25 cellular contexts compared by ENCODE assay signal in the genomic region with DNA sequence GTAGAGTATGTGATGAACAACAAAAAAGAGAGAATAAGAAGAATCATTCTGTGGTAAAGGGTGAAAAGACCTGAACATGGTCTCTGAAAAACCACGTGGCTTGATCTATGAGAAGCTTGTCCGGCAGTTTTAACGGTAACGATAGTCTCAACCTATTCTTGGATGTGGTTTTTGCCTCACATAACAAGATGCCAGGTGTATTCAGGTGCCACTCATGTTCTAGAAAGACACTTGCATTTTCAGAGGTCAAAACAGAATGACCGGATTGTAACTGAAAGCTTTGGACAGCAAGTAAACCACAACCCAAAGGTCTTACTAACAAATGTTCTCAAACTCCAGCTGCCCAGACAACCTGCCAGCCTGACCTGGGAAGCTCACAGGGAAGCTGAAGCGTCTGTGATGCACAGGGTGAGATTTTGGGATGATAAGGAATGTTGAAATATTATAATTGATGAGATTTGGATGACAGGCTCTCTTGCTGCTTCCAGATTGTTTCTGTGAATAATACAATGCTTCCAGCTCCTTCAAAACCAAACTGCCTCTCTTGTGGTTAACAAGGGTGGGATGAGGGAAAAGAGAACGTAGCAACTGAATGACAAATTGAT.
"Had no signal": no experiment of that assay in that cellular context is flagged by ENCODE, and none has a peak within 500 bp of the region (broad histone marks: within the 10 kb centered on the region; RNA-seq: fewer than 3 reads in every experiment).

No MANE protein-coding gene starts in this region.

- H3K36me3 Mint-ChIP-seq: activated naive CD4-positive, alpha-beta T cell treated with anti-CD3 and anti-CD28 coated beads, Interleukin-2, amount 50 U/mL, for 72 hours had no signal

- H3K27ac Mint-ChIP-seq: activated CD8-positive, alpha-beta T cell treated with anti-CD3 and anti-CD28 coated beads, Interleukin-2, amount 10 ng/mL, durations not matched to agents 7 days and 5 days; activated naive CD4-positive, alpha-beta T cell treated with anti-CD3 and anti-CD28 coated beads, Interleukin-2, amount 50 U/mL, for 72 hours; T-helper 1 cell treated with Interleukin-12 subunit alpha and Interleukin-12 subunit beta and Interleukin-4 antibody, amounts not matched to agents 30 μg/mL and 1 μg/mL, for 36 hours had no signal

- H3K27ac ChIP-seq: body of pancreas, SJSA1 had no signal

- H3K36me3 ChIP-seq: SJSA1 had no signal

- H3K27me3 ChIP-seq: body of pancreas, SJSA1 had no signal

- FAIRE-seq: K562 had no signal

- H3K9me3 Mint-ChIP-seq: activated naive CD4-positive, alpha-beta T cell treated with anti-CD3 and anti-CD28 coated beads, Interleukin-2, amount 50 U/mL, for 72 hours; activated T-cell treated with anti-CD3 and anti-CD28 coated beads, Interleukin-2, amount 50 U/mL, for 4 hours; central memory CD8-positive, alpha-beta T cell; T-helper 1 cell treated with Interleukin-12 subunit alpha and Interleukin-12 subunit beta and Interleukin-4 antibody, amounts not matched to agents 30 μg/mL and 1 μg/mL, for 36 hours had no signal

- H3K9me3 ChIP-seq: body of pancreas, SJSA1 had no signal

- H3K4me1 ChIP-seq: SJSA1 had no signal

- DNase-seq: activated CD4-positive, alpha-beta T cell treated with anti-CD3 and anti-CD28 coated beads for 4 hours; activated CD8-positive, alpha-beta T cell treated with anti-CD3 and anti-CD28 coated beads, Interleukin-2, amount 10 ng/mL, durations not matched to agents 7 days and 5 days; activated effector memory CD4-positive, alpha-beta T cell treated with anti-CD3 and anti-CD28 coated beads, Interleukin-2, amount 50 U/mL, for 16 hours; activated naive CD4-positive, alpha-beta T cell treated with Interleukin-2 at 50 U/mL for 16 hours; activated T-cell treated with anti-CD3 and anti-CD28 coated beads, Interleukin-2, amount 50 U/mL, for 4 hours; anterior cingulate cortex; body of pancreas; Kasumi-1; MV-4-11; NCI-H1092 treated with DMSO at 0.1 percent for 48 hours; NCI-H1417 treated with DMSO at 0.1 percent for 48 hours; NCI-H1694; NCI-H2029; NCI-H524 treated with DMSO at 0.1 percent for 48 hours; NCI-H748 treated with DMSO at 0.1 percent for 48 hours; SHP77; SW 1271 had no signal

- ATAC-seq: activated CD4-positive, CD25-positive, alpha-beta regulatory T cell treated with anti-CD3 and anti-CD28 coated beads, Interleukin-2, amount 50 U/mL, for 24 hours; activated CD8-positive, alpha-beta T cell treated with anti-CD3 and anti-CD28 coated beads, Interleukin-2, amount 10 ng/mL, durations not matched to agents 7 days and 5 days; activated naive CD4-positive, alpha-beta T cell treated with anti-CD3 and anti-CD28 coated beads, Interleukin-2, amount 50 U/mL, for 72 hours; activated T-cell treated with anti-CD3 and anti-CD28 coated beads, Interleukin-2, amount 50 U/mL, for 4 hours; body of pancreas; K562; Panc1; SK-N-SH treated with all-trans-retinoic acid at 6 μM for 48 hours had no signal

- H3K4me3 ChIP-seq: body of pancreas, K562, SJSA1 had no signal

- H3K4me3 Mint-ChIP-seq: activated CD8-positive, alpha-beta T cell treated with anti-CD3 and anti-CD28 coated beads, Interleukin-2, amount 10 ng/mL, durations not matched to agents 7 days and 5 days; activated T-cell treated with anti-CD3 and anti-CD28 coated beads, Interleukin-2, amount 50 U/mL, for 4 hours; central memory CD8-positive, alpha-beta T cell; T-helper 1 cell treated with Interleukin-12 subunit alpha and Interleukin-12 subunit beta and Interleukin-4 antibody, amounts not matched to agents 30 μg/mL and 1 μg/mL, for 36 hours had no signal

- H3K4me1 Mint-ChIP-seq: central memory CD8-positive, alpha-beta T cell had no signal
